8 cellular contexts compared by ENCODE assay signal in genomic region chr2:99488999-99489757, GRCh38. TPM values are rescaled to one million over a fixed set of nuclear protein-coding genes. Genes with fewer than 3 reads are reported as not detected.
DNase-seq lines count a peak whose midpoint lies in the region; ATAC-seq, FAIRE-seq and TF ChIP-seq lines count a peak whose summit lies in the region.

No MANE protein-coding gene starts in this region.

- H3K27me3 Mint-ChIP-seq in central memory CD8-positive, alpha-beta T cell, result no peaks in the 10 kb centered on the region

- ATAC-seq in GM21737 (IDR thresholded peaks at IDR 0.05; ENCODE audit: unreplicated experiment), result peak; percentile 27
- peak; percentile 28 for ATAC-seq in central memory CD8-positive, alpha-beta T cell (replicated peaks; ENCODE audit: extremely low read depth, poor library complexity, severe bottlenecking)

- H3K36me3 Mint-ChIP-seq in central memory CD8-positive, alpha-beta T cell (ENCODE audit: insufficient read depth), result peaks cover 11% of the 10 kb centered on the region

- peak overlapping the region; percentile 72 to 78 for H3K4me3 ChIP-seq in kidney (ENCODE audit: low read length in 2 of 2)

- FAIRE-seq in kidney (lab: Jason Lieb, UNC), result no peak

- H3K9me3 ChIP-seq in KOPT-K1 (ENCODE audit: insufficient read depth, low read length, poor library complexity, severe bottlenecking) (no peaks in the 10 kb centered on the region), kidney (ENCODE audit: control insufficient read depth in 1 of 2, low read length in 2 of 2) (no peaks in the 10 kb centered on the region)

- peaks cover 23% of the 10 kb centered on the region for H3K4me1 Mint-ChIP-seq in central memory CD8-positive, alpha-beta T cell

- H3K9me3 Mint-ChIP-seq in central memory CD8-positive, alpha-beta T cell, result no peaks in the 10 kb centered on the region

- H3K36me3 ChIP-seq in KOPT-K1 (ENCODE audit: insufficient read depth, low read length) (no peaks in the 10 kb centered on the region), kidney (ENCODE audit: control insufficient read depth in 1 of 2, insufficient read depth in 2 of 2, low read length in 2 of 2) (no peaks in the 10 kb centered on the region)

- TF ChIP-seq CTCF in kidney (IDR thresholded peaks at IDR 0.05; ENCODE audit: borderline replicate concordance, extremely low read depth, insufficient read depth), result no peak

- H3K9ac ChIP-seq in kidney (ENCODE audit: low read length in 2 of 2), result peak overlapping the region; percentile 77 to 83

- H3K4me1 ChIP-seq in kidney (ENCODE audit: control insufficient read depth in 1 of 2, insufficient read depth in 1 of 2, low read depth in 1 of 2, low read length in 2 of 2), result peaks cover 0 to 13% of the 10 kb centered on the region in 2 donors

- H3K27ac ChIP-seq in KOPT-K1 (ENCODE audit: low read depth, low read length, poor library complexity, severe bottlenecking) (peak overlapping the region; percentile 70), kidney (ENCODE audit: low read depth in 2 of 2, low read length in 2 of 2) (peak overlapping the region; percentile 95 to 96)

- peak overlapping the region; percentile 97 for H3K4me3 Mint-ChIP-seq in central memory CD8-positive, alpha-beta T cell

- DNase-seq in GF-D8 (lab: John Stamatoyannopoulos, UW), result peak; percentile 6
- DNase-seq in UCSD-AML1 (lab: John Stamatoyannopoulos, UW; ENCODE audit: unreplicated experiment), result peak; percentile 72
- DNase-seq in central memory CD8-positive, alpha-beta T cell (ENCODE audit: low spot score in 2 of 2), result peak; percentile 13 to 20
- peak; percentile 91 for DNase-seq in kidney
- peak; percentile 8 to 16 for DNase-seq in stimulated activated CD4-positive, alpha-beta T cell treated with anti-CD3 and anti-CD28 coated beads, Interleukin-15, amount 100 ng/mL, for 1 hour (ENCODE audit: low read depth in 1 of 2, low spot score in 1 of 2)
- DNase-seq in DMS153 treated with DMSO at 0.1 percent for 48 hours (lab: John Stamatoyannopoulos, UW; ENCODE audit: unreplicated experiment), result no peak

- peak overlapping the region; percentile 98 for H3K27ac Mint-ChIP-seq in central memory CD8-positive, alpha-beta T cell (ENCODE audit: low read depth)

- intact Hi-C loops in kidney (cut with DNase I), result no loop called here

RNA-seq across cellular contexts. Expression of gene REV1, which starts 0.6 kb away (rescaled TPM):
- 41.3 TPM for total RNA-seq in kidney
- polyA plus RNA-seq in kidney (ENCODE audit: insufficient read depth, low read depth, low replicate concordance), result 16.9 TPM
